8 cellular contexts compared by ENCODE assay signal in genomic region chr1:155135416-155136197, GRCh38. TPM values are rescaled to one million over a fixed set of nuclear protein-coding genes. Genes with fewer than 3 reads are reported as not detected.
A peak's percentile ranks its signal among the peaks of the same experiment; 100 is the strongest.
DNase-seq lines count a peak whose midpoint lies in the region; ATAC-seq and TF ChIP-seq lines count a peak whose summit lies in the region.

SLC50A1 (plus strand) TSS chr1:155135852; CDS start chr1:155135912, 60 bp downstream.

- TF ChIP-seq EP300 in gastroesophageal sphincter (IDR thresholded peaks at IDR 0.05): no peak

- no peaks in the 10 kb centered on the region for H3K27me3 Mint-ChIP-seq in activated naive CD4-positive, alpha-beta T cell treated with anti-CD3 and anti-CD28 coated beads for 36 hours (ENCODE audit: low read depth)

- CTCF ChIA-PET in activated naive CD4-positive, alpha-beta T cell treated with anti-CD3 and anti-CD28 coated beads for 36 hours (lab: Charles Lee): interaction anchor here (0.7 to 3.4 kb wide), 7 partner anchors 31 to 135 kb away, joined by 3 to 13 read pairs (median 5); partner anchors contain the start of genes ADAM15 and KRTCAP2

- peak within 1 kb of the TSS; percentile 79 for H3K9ac ChIP-seq in SK-N-MC (ENCODE audit: insufficient read length)

- H3K4me3 Mint-ChIP-seq in activated naive CD4-positive, alpha-beta T cell treated with anti-CD3 and anti-CD28 coated beads for 36 hours: peak within 1 kb of the TSS; percentile 99

- H3K36me3 Mint-ChIP-seq in activated naive CD4-positive, alpha-beta T cell treated with anti-CD3 and anti-CD28 coated beads for 36 hours (ENCODE audit: low read depth): peaks cover 17% of the 10 kb centered on the region

- H3K27ac ChIP-seq in SK-N-MC (peak within 1 kb of the TSS; percentile 78), gastroesophageal sphincter (peak within 1 kb of the TSS; percentile 94 to 99 (median 97))

- H3K9me3 ChIP-seq in SK-N-MC (ENCODE audit: low read depth, low read length) (no peaks in the 10 kb centered on the region), gastroesophageal sphincter (no peaks in the 10 kb centered on the region)

- 1% methylated on average over 20 of the region's 62 CpGs; no CpG with 5 or more reads in 1 of the 2 donors for WGBS in gastroesophageal sphincter (ENCODE audit: low coverage in 1 of 2), 2 donors

- TF ChIP-seq CTCF in gastroesophageal sphincter (IDR thresholded peaks at IDR 0.05): peak in 3 of 4 experiments; percentile 42 to 79 (median 76)

- ATAC-seq in HG02571 (IDR thresholded peaks at IDR 0.05; ENCODE audit: unreplicated experiment) (peak; percentile 65), gastroesophageal sphincter (peak; percentile 92)

- H3K27me3 ChIP-seq in gastroesophageal sphincter: no peaks in the 10 kb centered on the region

- H3K36me3 ChIP-seq in SK-N-MC (ENCODE audit: insufficient read depth, low read length) (peaks cover 26% of the 10 kb centered on the region), gastroesophageal sphincter (peaks cover 0 to 49% of the 10 kb centered on the region in 2 donors)

- peak; percentile 53 for DNase-seq in GM04503 (ENCODE audit: low read depth)
- peak; percentile 83 for DNase-seq in NCI-H1048 (lab: John Stamatoyannopoulos, UW)
- peak; percentile 26 for DNase-seq in SK-N-MC (ENCODE audit: low read depth, low spot score)
- peak; percentile 96 for DNase-seq in activated naive CD4-positive, alpha-beta T cell treated with anti-CD3 and anti-CD28 coated beads for 36 hours
- DNase-seq in nucleus accumbens (lab: John Stamatoyannopoulos, UW): peak; percentile 55 to 95 (median 86)
- peak; percentile 90 for DNase-seq in superior temporal gyrus (ENCODE audit: extremely low spot score)

- no peaks in the 10 kb centered on the region for H3K9me3 Mint-ChIP-seq in activated naive CD4-positive, alpha-beta T cell treated with anti-CD3 and anti-CD28 coated beads for 36 hours

- TF ChIP-seq POLR2A in gastroesophageal sphincter (IDR thresholded peaks at IDR 0.05): peak; percentile 75 to 82

- H3K4me1 Mint-ChIP-seq in activated naive CD4-positive, alpha-beta T cell treated with anti-CD3 and anti-CD28 coated beads for 36 hours (ENCODE audit: low read depth): peaks cover 33% of the 10 kb centered on the region

- H3K4me3 ChIP-seq in SK-N-MC (peak within 1 kb of the TSS; percentile 83), gastroesophageal sphincter (peak within 1 kb of the TSS; percentile 64 to 72)

- intact Hi-C loops in activated naive CD4-positive, alpha-beta T cell treated with anti-CD3 and anti-CD28 coated beads for 36 hours (cut with micrococcal nuclease): loop anchor here (1.0 to 5.0 kb wide), 6 partner anchors 8 to 577 kb away; partner anchors contain the start of genes ADAR, CKS1B, EFNA1 and KRTCAP2

- H3K27ac Mint-ChIP-seq in activated naive CD4-positive, alpha-beta T cell treated with anti-CD3 and anti-CD28 coated beads for 36 hours: peak within 1 kb of the TSS; percentile 100

- H3K4me1 ChIP-seq in gastroesophageal sphincter: peaks cover 0 to 92% (median 26%) of the 10 kb centered on the region in 3 donors

RNA-seq across cellular contexts. Expression of gene SLC50A1, which starts in this region (rescaled TPM):
- 10 to 100 TPM; 48.4 to 52.7 TPM for total RNA-seq in activated naive CD4-positive, alpha-beta T cell treated with anti-CD3 and anti-CD28 coated beads for 36 hours
- 10 to 100 TPM; 12.5 to 16.8 (median 13.9) TPM for total RNA-seq in gastroesophageal sphincter

Comparison
In these comparisons a context has a peak if more than half of its experiments do, and no peak if none do; other contexts are left out.
1. Peak in every context shown above with its lines: DNase-seq, ATAC-seq, H3K4me3 ChIP-seq and H3K27ac ChIP-seq.
2. DNase-seq: peak in every context shown above with its lines; median percentile 96 in activated naive CD4-positive, alpha-beta T cell treated with anti-CD3 and anti-CD28 coated beads for 36 hours; 90 in superior temporal gyrus; 86 in nucleus accumbens; 83 in NCI-H1048; 53 in GM04503; 26 in SK-N-MC.